Comparison of ENCODE assay signal across 17 cellular contexts in genomic region chr1:172795741-172796140, GRCh38.
DNase-seq lines count a peak whose midpoint lies in the region; ATAC-seq, FAIRE-seq and TF ChIP-seq lines count a peak whose summit lies in the region.
"Had no signal": no experiment of that assay in that cellular context is flagged by ENCODE, and none has a peak within 500 bp of the region (broad histone marks: within the 10 kb centered on the region; RNA-seq: fewer than 3 reads in every experiment).

No MANE protein-coding gene starts in this region.

- TF ChIP-seq POLR2A in A549 (IDR thresholded peaks at IDR 0.05; ENCODE audit: low read length) = no peak
- TF ChIP-seq POLR2A in adrenal gland (IDR thresholded peaks at IDR 0.05) = no peak
- TF ChIP-seq POLR2A in H1 (IDR thresholded peaks at IDR 0.05; ENCODE audit: control extremely low read depth in 1 of 2, low read depth in 2 of 2, low read length in 2 of 2) = no peak

- H4K91ac ChIP-seq in H1 (replicated peaks; ENCODE audit: insufficient read length, low read length) = no peak overlapping the region

- H3K4me1 ChIP-seq in A549 (no peaks in the 10 kb centered on the region), adrenal gland (replicated peaks in 1 of 2) (peaks cover 0 to 7% of the 10 kb centered on the region in 2 donors), H1 (replicated peaks in 1 of 4; ENCODE audit: control insufficient read depth in 3 of 4, insufficient read depth in 4 of 4, low read length in 3 of 4) (no peaks in the 10 kb centered on the region)
- H3K4me1 ChIP-seq: BLaER1 had no signal

- H3K23ac ChIP-seq in H1 (ENCODE audit: insufficient read length) = no peak overlapping the region

- H3K4ac ChIP-seq in H1 (replicated peaks; ENCODE audit: insufficient read length, low read depth, low read length) = no peak overlapping the region

- no peak overlapping the region for H2BK12ac ChIP-seq in H1 (ENCODE audit: low read depth, low read length)

- H2AFZ ChIP-seq in H1 (ENCODE audit: low read length) = no peak overlapping the region

- H3K4me3 ChIP-seq in A549 (no peak overlapping the region), adrenal gland (no peak overlapping the region), H1 (ENCODE audit: extremely low read depth in 1 of 4, insufficient read depth in 2 of 4, low read depth in 3 of 4, low read length in 4 of 4) (no peak overlapping the region)
- H3K4me3 ChIP-seq: BLaER1 had no signal

- H4K5ac ChIP-seq in H1 (ENCODE audit: insufficient read length, low read depth, low read length) = no peak overlapping the region

- no peak overlapping the region for H3K14ac ChIP-seq in H1 (ENCODE audit: insufficient read length)

- TF ChIP-seq CTCF in A549 (IDR thresholded peaks at IDR 0.05) (no peak), D721Med (IDR thresholded peaks at IDR 0.05; ENCODE audit: insufficient read depth, missing control alignments) (no peak), adrenal gland (IDR thresholded peaks at IDR 0.05) (no peak), H1 (IDR thresholded peaks at IDR 0.05; ENCODE audit: control extremely low read depth in 1 of 3, insufficient read depth in 1 of 3, low read depth in 1 of 3, low read length in 3 of 3) (no peak)

- DNase-seq in A549 (ENCODE audit: low read depth in 1 of 2, low spot score in 1 of 2) = no peak
- no peak for DNase-seq in D721Med (ENCODE audit: insufficient read length, low spot score)
- DNase-seq in adrenal gland = peak in 4 of 7 donors; percentile 10 to 27 (median 21)
- DNase-seq in H1 (ENCODE audit: low read depth in 1 of 2, low spot score in 2 of 2) = no peak
- DNase-seq in SW 1271 (lab: John Stamatoyannopoulos, UW) = no peak
- DNase-seq: AML-193; CD4-positive, alpha-beta memory T cell; HCEC 1CT; Kasumi-1; KG1 had no signal

- no peaks in the 10 kb centered on the region for H3K27me3 ChIP-seq in adrenal gland
- H3K27me3 ChIP-seq in H1 (replicated peaks in 1 of 4; ENCODE audit: control insufficient read depth in 3 of 4, extremely low read depth in 1 of 4, insufficient read depth in 3 of 4, low read length in 3 of 4) = no peaks in the 10 kb centered on the region
- H3K27me3 ChIP-seq: BLaER1 had no signal

- POLR2A ChIA-PET in A549 (lab: Yijun Ruan, JAX) (no interaction called here), H1 (lab: Charles Lee; ENCODE audit: partially characterized antibody) (interaction anchor here (0.6 to 0.7 kb wide), 2 partner anchors 87 to 326 kb away, joined by 3 read pairs; no protein-coding TSS in a partner anchor)

- no peak overlapping the region for H2BK5ac ChIP-seq in H1 (ENCODE audit: low read depth, low read length)

- no peak overlapping the region for H3K9ac ChIP-seq in H1 (replicated peaks in 1 of 4; ENCODE audit: extremely low read depth in 1 of 4, low read depth in 3 of 4, low read length in 3 of 4)
- H3K9ac ChIP-seq: BLaER1 had no signal

- 52% methylated on average over 4 of the region's 4 CpGs for WGBS in A549 (ENCODE audit: missing lambda C conversion rate)
- WGBS in adrenal gland, 4 donors = 39 to 52% (median 49%) methylated on average over 4 of the region's 4 CpGs
- WGBS in H1 (ENCODE audit: extremely low coverage in 1 of 2, insufficient coverage in 1 of 2, insufficient read length in 1 of 2, insufficient replicate concordance in 2 of 2, low coverage in 1 of 2, low lambda C conversion rate in 2 of 2, missing lambda C conversion rate in 1 of 2), 2 experiments = 91% methylated on average over 4 of the region's 4 CpGs; no CpG with 5 or more reads in 1 of the 2 experiments

- H3K9me3 ChIP-seq in A549 (no peaks in the 10 kb centered on the region), adrenal gland (replicated peaks in 1 of 3) (no peaks in the 10 kb centered on the region), H1 (ENCODE audit: insufficient read depth in 2 of 2, low read depth in 1 of 2, low read length in 1 of 2) (no peaks in the 10 kb centered on the region)
- H3K9me3 ChIP-seq: BLaER1 had no signal

- ATAC-seq in A549 = no peak
- no peak for ATAC-seq in GM21619 (IDR thresholded peaks at IDR 0.05; ENCODE audit: unreplicated experiment)

- CTCF ChIA-PET in A549 (lab: Yijun Ruan, JAX) (interaction anchor here (0.6 to 1.1 kb wide), 3 partner anchors 9 to 626 kb away, joined by 3 read pairs; no protein-coding TSS in a partner anchor), H1 (lab: Charles Lee; ENCODE audit: partially characterized antibody) (interaction anchor here (0.8 kb wide), 1 partner anchor 50 kb away, joined by 3 read pairs; no protein-coding TSS in a partner anchor)

- H3K27ac ChIP-seq in A549 (no peak overlapping the region), adrenal gland (no peak overlapping the region), H1 (ENCODE audit: low read depth, low read length) (no peak overlapping the region)
- H3K27ac ChIP-seq: BLaER1, HL-60 had no signal

- H3K23me2 ChIP-seq in H1 (ENCODE audit: low read depth, low read length) = no peaks in the 10 kb centered on the region

- H3K36me3 ChIP-seq in adrenal gland (replicated peaks in 1 of 2) (no peaks in the 10 kb centered on the region), H1 (ENCODE audit: control insufficient read depth in 2 of 4, insufficient read depth in 4 of 4, low read length in 3 of 4) (no peaks in the 10 kb centered on the region)
- H3K36me3 ChIP-seq: BLaER1 had no signal

- no peak overlapping the region for H2BK120ac ChIP-seq in H1 (replicated peaks; ENCODE audit: low read depth, low read length)

- no peak overlapping the region for H2AK5ac ChIP-seq in H1 (ENCODE audit: low read depth, low read length)

- intact Hi-C loops in adrenal gland (cut with DNase I) = no loop called here

- no peak overlapping the region for H3K18ac ChIP-seq in H1 (ENCODE audit: extremely low read depth, low read length)

- H3K56ac ChIP-seq in H1 (replicated peaks; ENCODE audit: insufficient read length, low read depth, low read length) = no peak overlapping the region

- TF ChIP-seq RAD21 in A549 (conservative IDR thresholded peaks at IDR 0.05 in 1 of 2, IDR thresholded peaks at IDR 0.05 in 1 of 2) = no peak
- no peak for TF ChIP-seq RAD21 in H1 (IDR thresholded peaks at IDR 0.05 in 1 of 2, conservative IDR thresholded peaks at IDR 0.05 in 1 of 2; ENCODE audit: low read depth in 2 of 2, low read length in 2 of 2)

- H2BK20ac ChIP-seq in H1 (ENCODE audit: low read length) = no peak overlapping the region

- no peaks in the 10 kb centered on the region for H3K79me1 ChIP-seq in H1 (ENCODE audit: low read depth, low read length)

- H3K4me2 ChIP-seq in A549 = no peak overlapping the region
- H3K4me2 ChIP-seq in H1 (ENCODE audit: insufficient read depth in 1 of 2, low read depth in 2 of 2, low read length in 2 of 2) = no peak overlapping the region
- H3K4me2 ChIP-seq: BLaER1 had no signal

- FAIRE-seq in A549 (lab: Jason Lieb, UNC) (no peak), D721Med (lab: Jason Lieb, UNC) (peak; percentile 73), H1 (lab: Jason Lieb, UNC) (no peak)
- FAIRE-seq: A204.1, G401.6, GM12892, GM18507 had no signal

- H4K20me1 ChIP-seq in H1 (replicated peaks in 1 of 2; ENCODE audit: control insufficient read depth in 1 of 2, insufficient read depth in 2 of 2, low read length in 2 of 2) = no peaks in the 10 kb centered on the region
- H4K20me1 ChIP-seq: BLaER1 had no signal

- TF ChIP-seq EP300 in A549 (IDR thresholded peaks at IDR 0.05) = no peak
- TF ChIP-seq EP300 in H1 (IDR thresholded peaks at IDR 0.05; ENCODE audit: borderline replicate concordance in 1 of 2, low read depth in 2 of 2, low read length in 2 of 2) = no peak

- H2BK15ac ChIP-seq in H1 (ENCODE audit: low read length) = no peak overlapping the region

- H3K79me2 ChIP-seq in H1 (ENCODE audit: control insufficient read depth in 1 of 2, insufficient read depth in 2 of 2, low read length in 2 of 2) = no peaks in the 10 kb centered on the region

- no peak overlapping the region for H4K8ac ChIP-seq in H1 (ENCODE audit: extremely low read depth, insufficient read depth, low read length)

TF ChIP-seq in A549, 52 proteins besides CTCF, POLR2A, EP300 and RAD21 (continues in another document):
- TF ChIP-seq RFX5 (IDR thresholded peaks at IDR 0.05) = peak; percentile 70; the same call in 1 of the 2 replicates

TF ChIP-seq in H1, 55 proteins besides CTCF, POLR2A, EP300 and RAD21:
- TF ChIP-seq FOSL1 (IDR thresholded peaks at IDR 0.05; ENCODE audit: insufficient read depth, low read depth, low read length) (no peak), RFX5 (IDR thresholded peaks at IDR 0.05; ENCODE audit: borderline replicate concordance, low read depth, low read length) (peak; percentile 67)

Comparison
In these comparisons a context has a peak if more than half of its experiments do, and no peak if none do; other contexts are left out.
1. DNase-seq: peak in adrenal gland (4 of 7); none in A549 (0 of 2), D721Med (single experiment), H1 (0 of 2) and SW 1271 (0 of 2).
2. Of the 18 proteins assayed by ChIP-seq in both H1 and A549: peak only in H1: none; only in A549: none; in both: RFX5; in neither: 17.